Comparison of ENCODE assay signal across 8 cellular contexts in the genomic region with DNA sequence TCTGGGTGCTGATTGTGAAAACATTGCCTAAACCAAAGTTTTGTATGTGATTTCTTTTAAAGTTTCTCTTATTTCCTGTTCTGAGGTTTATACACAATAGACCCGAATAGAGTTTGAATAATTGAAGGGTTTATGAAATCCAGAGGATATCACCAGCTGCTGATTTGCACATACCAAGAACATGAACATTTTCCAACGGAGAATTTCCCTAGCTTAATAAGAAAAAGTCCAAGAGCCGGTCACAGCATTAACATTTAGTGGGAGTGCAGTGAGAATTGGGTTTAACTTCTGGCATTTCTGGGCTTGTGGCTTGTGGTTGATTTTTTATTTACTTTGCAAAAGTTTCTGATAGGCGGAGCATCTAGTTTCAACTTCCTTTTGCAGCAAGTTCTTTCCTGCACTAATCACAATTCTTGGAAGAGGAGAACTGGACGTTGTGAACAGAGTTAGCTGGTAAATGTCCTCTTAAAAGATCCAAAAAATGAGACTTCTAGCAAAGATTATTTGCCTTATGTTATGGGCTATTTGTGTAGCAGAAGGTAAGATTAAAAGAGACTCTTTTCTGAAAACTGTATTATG. TPM values are rescaled to one million over a fixed set of nuclear protein-coding genes. Genes with fewer than 3 reads are reported as not detected.
DNase-seq lines count a peak whose midpoint lies in the region; ATAC-seq and TF ChIP-seq lines count a peak whose summit lies in the region.

A gene (plus strand): TSS at position 407 of the 579 bp plus-strand sequence. CDS start 75 bp downstream, at position 482.

- H3K9me3 ChIP-seq in mononuclear cell (ENCODE audit: low read depth, low read length) (no peaks in the 10 kb centered on the region), Karpas-422 (ENCODE audit: low read length) (no peaks in the 10 kb centered on the region)

- H3K27me3 ChIP-seq in mononuclear cell (ENCODE audit: insufficient read depth, low read length) (no peaks in the 10 kb centered on the region), Karpas-422 (ENCODE audit: low read length) (no peaks in the 10 kb centered on the region)

- no peak for TF ChIP-seq POLR2A in NB4 (IDR thresholded peaks at IDR 0.05; ENCODE audit: extremely low read depth, insufficient read length)

- no peaks in the 10 kb centered on the region for H4K20me1 ChIP-seq in Karpas-422 (ENCODE audit: insufficient read depth, low read depth, low read length)

- no peaks in the 10 kb centered on the region for H3K79me2 ChIP-seq in Karpas-422 (ENCODE audit: low read length)

- H3K9ac ChIP-seq in Karpas-422 (ENCODE audit: low read length): no peak within 1 kb of the TSS

- no peaks in the 10 kb centered on the region for H3K9me3 Mint-ChIP-seq in central memory CD8-positive, alpha-beta T cell

- DNase-seq in AG08395 (ENCODE audit: low spot score) (peak; percentile 45), NB4 (ENCODE audit: low read depth) (peak; percentile 14), Karpas-422 (no peak)
- DNase-seq in central memory CD8-positive, alpha-beta T cell (ENCODE audit: low spot score in 2 of 2): no peak
- DNase-seq in effector CD4-positive, alpha-beta T cell: no peak
- no peak for DNase-seq in activated CD4-positive, CD25-positive, alpha-beta regulatory T cell treated with anti-CD3 and anti-CD28 coated beads, Interleukin-2, amount 50 U/mL, for 72 hours

- H3K27me3 Mint-ChIP-seq in central memory CD8-positive, alpha-beta T cell: no peaks in the 10 kb centered on the region

- H3K27ac ChIP-seq in Karpas-422 (ENCODE audit: low read length): no peak within 1 kb of the TSS

- no peak within 1 kb of the TSS for H3K4me2 ChIP-seq in Karpas-422 (ENCODE audit: low read depth, low read length, poor library complexity, severe bottlenecking)

- H3K36me3 ChIP-seq in Karpas-422 (ENCODE audit: insufficient read depth, low read length): no peaks in the 10 kb centered on the region

- H3K9me2 ChIP-seq in Karpas-422 (replicated peaks; ENCODE audit: insufficient read depth, low read length): no peaks in the 10 kb centered on the region

- H3K4me3 Mint-ChIP-seq in central memory CD8-positive, alpha-beta T cell: peak within 1 kb of the TSS; percentile 61

- H3K4me3 ChIP-seq in NB4 (ENCODE audit: low read depth, low read length) (no peak within 1 kb of the TSS), mononuclear cell (ENCODE audit: low read length) (peak within 1 kb of the TSS; percentile 4), Karpas-422 (ENCODE audit: low read length) (no peak within 1 kb of the TSS)

- ATAC-seq in central memory CD8-positive, alpha-beta T cell (replicated peaks; ENCODE audit: extremely low read depth, poor library complexity, severe bottlenecking): no peak
- ATAC-seq in HG03159 (IDR thresholded peaks at IDR 0.05; ENCODE audit: unreplicated experiment): no peak

- no peak within 1 kb of the TSS for H3K27ac Mint-ChIP-seq in central memory CD8-positive, alpha-beta T cell (ENCODE audit: low read depth)

- peaks cover 7% of the 10 kb centered on the region for H3K4me1 Mint-ChIP-seq in central memory CD8-positive, alpha-beta T cell

- no peaks in the 10 kb centered on the region for H3K36me3 Mint-ChIP-seq in central memory CD8-positive, alpha-beta T cell (ENCODE audit: insufficient read depth)

- H3K4me1 ChIP-seq in mononuclear cell (ENCODE audit: insufficient read depth, low read length): peaks cover 5% of the 10 kb centered on the region
- no peaks in the 10 kb centered on the region for H3K4me1 ChIP-seq in Karpas-422 (ENCODE audit: low read length)

- H2AFZ ChIP-seq in Karpas-422 (ENCODE audit: low read length): no peak within 1 kb of the TSS

- TF ChIP-seq CTCF in NB4 (IDR thresholded peaks at IDR 0.05; ENCODE audit: low read depth, low read length): no peak

RNA-seq across cellular contexts. Expression of the gene that starts here (rescaled TPM):
- total RNA-seq in mononuclear cell: 1.6 TPM
- not detected in 2 replicates for total RNA-seq in Karpas-422 (2014; rRNA removed; shearing (Covaris generic); ENCODE audit: low replicate concordance)

Comparison
In these comparisons a context has a peak if more than half of its experiments do, and no peak if none do; other contexts are left out.
1. DNase-seq: peak in AG08395 (single experiment) and NB4 (single experiment); none in central memory CD8-positive, alpha-beta T cell (0 of 2), Karpas-422 (single experiment), effector CD4-positive, alpha-beta T cell (single experiment) and activated CD4-positive, CD25-positive, alpha-beta regulatory T cell treated with anti-CD3 and anti-CD28 coated beads, Interleukin-2, amount 50 U/mL, for 72 hours (single experiment).